Comparison of ENCODE assay signal across 14 cellular contexts in the genomic region with DNA sequence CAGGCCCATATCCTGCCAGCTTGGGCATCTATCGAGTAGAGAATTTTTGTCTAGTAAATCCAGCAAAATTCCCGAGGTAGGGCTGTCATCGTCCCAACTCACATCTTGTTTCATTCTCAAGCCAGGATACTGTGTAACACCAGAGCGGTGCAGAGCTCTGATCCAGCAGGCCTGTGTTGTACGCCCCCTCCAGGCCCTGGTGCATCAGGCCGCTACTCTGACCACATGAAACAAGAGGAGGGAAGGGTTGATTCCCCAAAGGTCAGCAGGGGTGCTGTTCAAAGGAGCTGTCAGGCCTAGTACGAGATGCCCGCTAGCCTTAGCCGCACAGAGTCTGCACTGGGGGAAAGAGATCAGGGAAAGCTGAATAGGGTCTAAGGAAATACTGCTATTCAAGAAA.
"Had no signal": no experiment of that assay in that cellular context is flagged by ENCODE, and none has a peak within 500 bp of the region (broad histone marks: within the 10 kb centered on the region; RNA-seq: fewer than 3 reads in every experiment).

No MANE protein-coding gene starts in this region.

- H3K27me3 ChIP-seq: brain microvascular endothelial cell, vagina had no signal

- ATAC-seq: activated CD4-positive, CD25-positive, alpha-beta regulatory T cell treated with anti-CD3 and anti-CD28 coated beads, Interleukin-2, amount 50 U/mL, for 24 hours; activated T-cell treated with anti-CD3 and anti-CD28 coated beads, Interleukin-2, amount 50 U/mL, for 4 hours; esophagus mucosa; left ventricle myocardium superior had no signal

- H3K27ac ChIP-seq: brain microvascular endothelial cell, parathyroid adenoma, stomach, vagina had no signal

- H3K79me2 ChIP-seq: parathyroid adenoma had no signal

- H3K27ac Mint-ChIP-seq: activated naive CD8-positive, alpha-beta T cell had no signal

- DNase-seq: activated gamma-delta T cell; activated T-cell treated with anti-CD3 and anti-CD28 coated beads, Interleukin-2, amount 50 U/mL, for 4 hours; brain microvascular endothelial cell; dermis blood vessel endothelial cell; left ventricle myocardium superior; mesenchymal stem cell; small intestine; stomach had no signal

- H3K4me3 ChIP-seq: stomach, vagina had no signal

- H3K9me3 Mint-ChIP-seq: activated T-cell treated with anti-CD3 and anti-CD28 coated beads, Interleukin-2, amount 50 U/mL, for 4 hours had no signal

- H2AFZ ChIP-seq: parathyroid adenoma had no signal

- FAIRE-seq: islet of Langerhans, small intestine had no signal

- H3K4me1 ChIP-seq: parathyroid adenoma, stomach, vagina had no signal

- H3K4me3 Mint-ChIP-seq: activated naive CD8-positive, alpha-beta T cell; activated T-cell treated with anti-CD3 and anti-CD28 coated beads, Interleukin-2, amount 50 U/mL, for 4 hours had no signal

- H3K36me3 Mint-ChIP-seq: activated naive CD8-positive, alpha-beta T cell had no signal

- H3K36me3 ChIP-seq: brain microvascular endothelial cell, stomach, vagina had no signal

- H3K9ac ChIP-seq: parathyroid adenoma had no signal

- H3K9me3 ChIP-seq: vagina had no signal
